Comparison of ENCODE assay signal across 28 cellular contexts in the genomic region with DNA sequence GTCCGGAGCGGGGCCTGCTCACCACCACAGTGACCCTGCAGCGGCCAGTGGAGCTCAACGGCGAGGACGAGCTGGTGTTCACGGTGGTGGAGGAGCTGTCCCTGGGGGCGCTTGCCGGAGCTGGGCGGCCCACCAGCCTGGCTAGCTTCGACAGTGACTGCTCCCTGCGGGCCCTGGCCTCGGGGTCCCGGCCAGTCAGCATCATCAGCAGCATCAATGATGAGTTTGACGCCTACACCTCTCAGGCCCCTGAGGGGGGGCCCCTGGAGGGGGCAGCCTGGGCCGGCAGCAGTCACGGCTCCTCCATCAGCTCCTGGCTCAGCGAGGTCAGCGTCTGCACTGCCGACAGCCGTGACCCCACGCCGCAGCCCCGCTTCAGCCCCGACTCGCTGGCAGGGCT.
"Had no signal": no experiment of that assay in that cellular context is flagged by ENCODE, and none has a peak within 500 bp of the region (broad histone marks: within the 10 kb centered on the region; RNA-seq: fewer than 3 reads in every experiment).

No MANE protein-coding gene starts in this region.

- H3K27me3 Mint-ChIP-seq: stimulated activated memory B cell treated with anti-CD40 and anti-IgM and Interleukin-4, amounts not matched to agents 10 μg/mL and 1 μg/mL and 100 μg/mL, for 72 hours; stimulated activated naive B cell treated with anti-CD40 and anti-IgM and Interleukin-4, amounts not matched to agents 10 μg/mL and 1 μg/mL and 100 μg/mL, for 72 hours; stimulated activated naive CD8-positive, alpha-beta T cell treated with anti-CD3 and anti-CD28 coated beads, Interleukin-15, amount 100 ng/mL, for 72 hours; stimulated activated naive CD8-positive, alpha-beta T cell treated with anti-CD3 and anti-CD28 coated beads, Interleukin-15, Interleukin-2, amounts not matched to agents 100 ng/mL and 50 ng/mL, for 24 hours; type B pancreatic cell had no signal

- H3K4me1 Mint-ChIP-seq: stimulated activated effector memory CD8-positive, alpha-beta T cell treated with anti-CD3 and anti-CD28 coated beads, Interleukin-12 subunit alpha, Interleukin-12 subunit beta, amount 100 ng/mL, for 72 hours; stimulated activated memory B cell treated with anti-CD40 and anti-IgM and Interleukin-4, amounts not matched to agents 10 μg/mL and 1 μg/mL and 100 μg/mL, for 72 hours; stimulated activated naive B cell treated with anti-CD40 and anti-IgM and Interleukin-4, amounts not matched to agents 10 μg/mL and 1 μg/mL and 100 μg/mL, for 72 hours; stimulated activated naive CD8-positive, alpha-beta T cell treated with anti-CD3 and anti-CD28 coated beads, Interleukin-15, amount 100 ng/mL, for 72 hours had no signal

- H3K4me1 ChIP-seq: thyroid gland, tibial artery, tibial nerve, transverse colon, upper lobe of right lung, uterus, vagina had no signal

- H3K9me3 Mint-ChIP-seq: stimulated activated effector memory CD8-positive, alpha-beta T cell treated with anti-CD3 and anti-CD28 coated beads, Interleukin-12 subunit alpha, Interleukin-12 subunit beta, amount 100 ng/mL, for 72 hours; stimulated activated memory B cell treated with anti-CD40 and anti-IgM and Interleukin-4, amounts not matched to agents 10 μg/mL and 1 μg/mL and 100 μg/mL, for 72 hours; stimulated activated naive B cell treated with anti-CD40 and anti-IgM and Interleukin-4, amounts not matched to agents 10 μg/mL and 1 μg/mL and 100 μg/mL, for 72 hours; stimulated activated naive CD8-positive, alpha-beta T cell treated with anti-CD3 and anti-CD28 coated beads, Interleukin-15, amount 100 ng/mL, for 72 hours; stimulated activated naive CD8-positive, alpha-beta T cell treated with anti-CD3 and anti-CD28 coated beads, Interleukin-15, Interleukin-2, amounts not matched to agents 100 ng/mL and 50 ng/mL, for 24 hours; type B pancreatic cell had no signal

- H3K36me3 ChIP-seq: suprapubic skin, thoracic aorta, thyroid gland, tibial artery, transverse colon, upper lobe of right lung, uterus had no signal

- H3K4me3 ChIP-seq: stomach, suprapubic skin, testis, thoracic aorta, thyroid gland, tibial artery, tibial nerve, transverse colon, upper lobe of left lung, upper lobe of right lung, uterus, vagina had no signal

- H3K9me3 ChIP-seq: stomach, suprapubic skin, testis, thoracic aorta, thyroid gland, tibial artery, tibial nerve, transverse colon, upper lobe of left lung, upper lobe of right lung, uterus, vagina had no signal

- H3K4me3 Mint-ChIP-seq: stimulated activated effector memory CD8-positive, alpha-beta T cell treated with anti-CD3 and anti-CD28 coated beads, Interleukin-12 subunit alpha, Interleukin-12 subunit beta, amount 100 ng/mL, for 72 hours; stimulated activated memory B cell treated with anti-CD40 and anti-IgM and Interleukin-4, amounts not matched to agents 10 μg/mL and 1 μg/mL and 100 μg/mL, for 72 hours; stimulated activated naive B cell treated with anti-CD40 and anti-IgM and Interleukin-4, amounts not matched to agents 10 μg/mL and 1 μg/mL and 100 μg/mL, for 72 hours; stimulated activated naive CD8-positive, alpha-beta T cell treated with anti-CD3 and anti-CD28 coated beads, Interleukin-15, amount 100 ng/mL, for 72 hours; stimulated activated naive CD8-positive, alpha-beta T cell treated with anti-CD3 and anti-CD28 coated beads, Interleukin-15, Interleukin-2, amounts not matched to agents 100 ng/mL and 50 ng/mL, for 24 hours; type B pancreatic cell had no signal

- DNase-seq: stimulated activated CD4-positive, alpha-beta T cell treated with anti-CD3 and anti-CD28 coated beads, Interleukin-2, amount 100 ng/mL, for 48 hours; stimulated activated CD4-positive, alpha-beta T cell treated with anti-CD3 and anti-CD28 coated beads, Interleukin-4, amount 100 ng/mL, for 1 hour; stimulated activated CD4-positive, alpha-beta T cell treated with anti-CD3 and anti-CD28 coated beads, Interleukin-4, amount 100 ng/mL, for 24 hours; stimulated activated CD4-positive, alpha-beta T cell treated with anti-CD3 and anti-CD28 coated beads, Interleukin-4, amount 100 ng/mL, for 4 hours; stimulated activated CD8-positive, alpha-beta memory T cell treated with anti-CD3 and anti-CD28 coated beads, Interleukin-4, amount 100 ng/mL, for 48 hours; stimulated activated naive B cell treated with anti-CD40 and anti-IgM and Interleukin-4, amounts not matched to agents 10 μg/mL and 1 μg/mL and 100 μg/mL, for 72 hours; stimulated activated naive CD4-positive, alpha-beta T cell; stimulated activated naive CD4-positive, alpha-beta T cell treated with Interleukin-2 at 50 U/mL for 16 hours; stimulated activated naive CD8-positive, alpha-beta T cell treated with anti-CD3 and anti-CD28 coated beads, Interleukin-15, amount 100 ng/mL, for 72 hours; stimulated activated naive CD8-positive, alpha-beta T cell treated with anti-CD3 and anti-CD28 coated beads, Interleukin-15, Interleukin-2, amounts not matched to agents 100 U/mL and 50 U/mL, for 24 hours; stomach; substantia nigra; testis; thyroid gland; tibial artery; transverse colon; trophoblast cell; upper lobe of left lung; upper lobe of right lung; uterus had no signal

- ATAC-seq: stimulated activated effector memory CD8-positive, alpha-beta T cell treated with anti-CD3 and anti-CD28 coated beads, Interleukin-12 subunit alpha, Interleukin-12 subunit beta, amount 100 ng/mL, for 72 hours; stimulated activated memory B cell treated with anti-CD40 and anti-IgM and Interleukin-4, amounts not matched to agents 10 μg/mL and 1 μg/mL and 100 μg/mL, for 72 hours; stimulated activated naive B cell treated with anti-CD40 and anti-IgM and Interleukin-4, amounts not matched to agents 10 μg/mL and 1 μg/mL and 100 μg/mL, for 72 hours; stimulated activated naive CD8-positive, alpha-beta T cell treated with anti-CD3 and anti-CD28 coated beads, Interleukin-15, amount 100 ng/mL, for 72 hours; stimulated activated naive CD8-positive, alpha-beta T cell treated with anti-CD3 and anti-CD28 coated beads, Interleukin-15, Interleukin-2, amounts not matched to agents 100 U/mL and 50 U/mL, for 24 hours; upper lobe of right lung had no signal

- H3K27ac ChIP-seq: stomach, suprapubic skin, testis, thoracic aorta, thyroid gland, tibial artery, tibial nerve, transverse colon, upper lobe of left lung, upper lobe of right lung, uterus, vagina had no signal

- H3K27ac Mint-ChIP-seq: stimulated activated effector memory CD8-positive, alpha-beta T cell treated with anti-CD3 and anti-CD28 coated beads, Interleukin-12 subunit alpha, Interleukin-12 subunit beta, amount 100 ng/mL, for 72 hours; stimulated activated memory B cell treated with anti-CD40 and anti-IgM and Interleukin-4, amounts not matched to agents 10 μg/mL and 1 μg/mL and 100 μg/mL, for 72 hours; stimulated activated naive B cell treated with anti-CD40 and anti-IgM and Interleukin-4, amounts not matched to agents 10 μg/mL and 1 μg/mL and 100 μg/mL, for 72 hours; stimulated activated naive CD8-positive, alpha-beta T cell treated with anti-CD3 and anti-CD28 coated beads, Interleukin-15, amount 100 ng/mL, for 72 hours; stimulated activated naive CD8-positive, alpha-beta T cell treated with anti-CD3 and anti-CD28 coated beads, Interleukin-15, Interleukin-2, amounts not matched to agents 100 ng/mL and 50 ng/mL, for 24 hours; type B pancreatic cell had no signal

- H3K36me3 Mint-ChIP-seq: stimulated activated effector memory CD8-positive, alpha-beta T cell treated with anti-CD3 and anti-CD28 coated beads, Interleukin-12 subunit alpha, Interleukin-12 subunit beta, amount 100 ng/mL, for 72 hours; stimulated activated memory B cell treated with anti-CD40 and anti-IgM and Interleukin-4, amounts not matched to agents 10 μg/mL and 1 μg/mL and 100 μg/mL, for 72 hours; stimulated activated naive B cell treated with anti-CD40 and anti-IgM and Interleukin-4, amounts not matched to agents 10 μg/mL and 1 μg/mL and 100 μg/mL, for 72 hours; type B pancreatic cell had no signal

- H3K27me3 ChIP-seq: testis, thyroid gland, tibial nerve, transverse colon, upper lobe of left lung, upper lobe of right lung, uterus, vagina had no signal
